Comparison of ENCODE assay signal across 2 cellular contexts in the genomic region with DNA sequence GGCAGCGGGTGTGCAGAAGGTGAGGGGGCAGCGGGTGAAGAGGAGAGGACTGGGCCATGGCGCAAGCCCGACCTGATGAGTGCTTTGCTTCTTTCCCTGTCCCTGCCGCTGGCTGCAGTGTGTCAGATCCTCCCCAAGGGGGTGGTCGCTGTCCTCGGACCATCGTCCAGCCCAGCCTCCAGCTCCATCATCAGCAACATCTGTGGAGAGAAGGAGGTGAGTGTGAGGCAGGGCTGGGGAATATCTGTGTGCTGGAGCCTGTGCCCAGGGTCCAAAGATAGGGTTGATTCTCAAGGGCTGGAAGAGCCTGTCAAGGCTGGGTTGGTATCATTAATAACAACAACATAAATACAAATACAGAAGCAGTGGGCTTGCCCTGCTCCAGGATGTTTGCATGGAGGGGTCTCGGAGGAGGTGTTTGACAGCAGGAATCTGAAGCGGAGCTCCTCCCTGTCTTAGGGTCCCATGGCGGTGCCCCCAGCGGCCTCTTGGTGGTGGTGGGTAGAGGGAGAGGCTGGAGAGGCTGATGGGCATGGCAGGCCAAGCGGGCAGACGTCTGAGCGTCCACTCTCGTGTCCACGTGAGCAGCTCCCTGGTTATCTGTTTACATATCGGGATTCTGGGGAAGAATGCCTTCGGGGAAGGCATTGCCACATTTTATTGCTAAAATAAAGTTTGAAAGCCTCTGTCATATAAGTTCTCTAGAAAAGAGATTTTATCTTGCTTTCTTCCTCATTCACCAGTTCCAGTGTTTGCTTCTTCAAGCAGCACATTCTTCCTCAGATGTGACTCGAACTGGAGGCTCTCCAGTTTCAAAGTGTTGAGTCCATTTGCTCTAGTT.
TF ChIP-seq lines count a peak whose summit lies in the region.

No MANE protein-coding gene starts in this region.

TF ChIP-seq in HepG2, 621 proteins besides CTCF, POLR2A, EP300 and RAD21:
- no peak for TF ChIP-seq ZFP62 (CRISPR knock-in tag; IDR thresholded peaks at IDR 0.05)

TF ChIP-seq in WTC11, 78 proteins besides CTCF, POLR2A, EP300 and RAD21:
- no peak for TF ChIP-seq JAZF1 (CRISPR knock-in tag; IDR thresholded peaks at IDR 0.05)
- no peak for TF ChIP-seq CBFB (CRISPR knock-in tag; IDR thresholded peaks at IDR 0.05; ENCODE audit: low read depth)
- TF ChIP-seq, protein P1, sequence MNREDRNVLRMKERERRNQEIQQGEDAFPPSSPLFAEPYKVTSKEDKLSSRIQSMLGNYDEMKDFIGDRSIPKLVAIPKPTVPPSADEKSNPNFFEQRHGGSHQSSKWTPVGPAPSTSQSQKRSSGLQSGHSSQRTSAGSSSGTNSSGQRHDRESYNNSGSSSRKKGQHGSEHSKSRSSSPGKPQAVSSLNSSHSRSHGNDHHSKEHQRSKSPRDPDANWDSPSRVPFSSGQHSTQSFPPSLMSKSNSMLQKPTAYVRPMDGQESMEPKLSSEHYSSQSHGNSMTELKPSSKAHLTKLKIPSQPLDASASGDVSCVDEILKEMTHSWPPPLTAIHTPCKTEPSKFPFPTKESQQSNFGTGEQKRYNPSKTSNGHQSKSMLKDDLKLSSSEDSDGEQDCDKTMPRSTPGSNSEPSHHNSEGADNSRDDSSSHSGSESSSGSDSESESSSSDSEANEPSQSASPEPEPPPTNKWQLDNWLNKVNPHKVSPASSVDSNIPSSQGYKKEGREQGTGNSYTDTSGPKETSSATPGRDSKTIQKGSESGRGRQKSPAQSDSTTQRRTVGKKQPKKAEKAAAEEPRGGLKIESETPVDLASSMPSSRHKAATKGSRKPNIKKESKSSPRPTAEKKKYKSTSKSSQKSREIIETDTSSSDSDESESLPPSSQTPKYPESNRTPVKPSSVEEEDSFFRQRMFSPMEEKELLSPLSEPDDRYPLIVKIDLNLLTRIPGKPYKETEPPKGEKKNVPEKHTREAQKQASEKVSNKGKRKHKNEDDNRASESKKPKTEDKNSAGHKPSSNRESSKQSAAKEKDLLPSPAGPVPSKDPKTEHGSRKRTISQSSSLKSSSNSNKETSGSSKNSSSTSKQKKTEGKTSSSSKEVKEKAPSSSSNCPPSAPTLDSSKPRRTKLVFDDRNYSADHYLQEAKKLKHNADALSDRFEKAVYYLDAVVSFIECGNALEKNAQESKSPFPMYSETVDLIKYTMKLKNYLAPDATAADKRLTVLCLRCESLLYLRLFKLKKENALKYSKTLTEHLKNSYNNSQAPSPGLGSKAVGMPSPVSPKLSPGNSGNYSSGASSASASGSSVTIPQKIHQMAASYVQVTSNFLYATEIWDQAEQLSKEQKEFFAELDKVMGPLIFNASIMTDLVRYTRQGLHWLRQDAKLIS (CRISPR knock-in tag; IDR thresholded peaks at IDR 0.05; ENCODE audit: borderline replicate concordance), result no peak
- TF ChIP-seq ETV6 (CRISPR knock-in tag; IDR thresholded peaks at IDR 0.05), result no peak
- no peak for TF ChIP-seq SOX15 (CRISPR knock-in tag; IDR thresholded peaks at IDR 0.05)
- no peak for TF ChIP-seq RELA (CRISPR knock-in tag; IDR thresholded peaks at IDR 0.05; ENCODE audit: borderline replicate concordance)
- TF ChIP-seq, protein P2, sequence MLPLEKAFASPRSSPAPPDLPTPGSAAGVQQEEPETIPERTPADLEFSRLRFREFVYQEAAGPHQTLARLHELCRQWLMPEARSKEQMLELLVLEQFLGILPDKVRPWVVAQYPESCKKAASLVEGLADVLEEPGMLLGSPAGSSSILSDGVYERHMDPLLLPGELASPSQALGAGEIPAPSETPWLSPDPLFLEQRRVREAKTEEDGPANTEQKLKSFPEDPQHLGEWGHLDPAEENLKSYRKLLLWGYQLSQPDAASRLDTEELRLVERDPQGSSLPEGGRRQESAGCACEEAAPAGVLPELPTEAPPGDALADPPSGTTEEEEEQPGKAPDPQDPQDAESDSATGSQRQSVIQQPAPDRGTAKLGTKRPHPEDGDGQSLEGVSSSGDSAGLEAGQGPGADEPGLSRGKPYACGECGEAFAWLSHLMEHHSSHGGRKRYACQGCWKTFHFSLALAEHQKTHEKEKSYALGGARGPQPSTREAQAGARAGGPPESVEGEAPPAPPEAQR (CRISPR knock-in tag; IDR thresholded peaks at IDR 0.05), result no peak
